Comparison of ENCODE assay signal across 22 cellular contexts in genomic region chr11:94762995-94763394, GRCh38.
"Had no signal": no experiment of that assay in that cellular context is flagged by ENCODE, and none has a peak within 500 bp of the region (broad histone marks: within the 10 kb centered on the region; RNA-seq: fewer than 3 reads in every experiment).

No MANE protein-coding gene starts in this region.

- H3K4me3 ChIP-seq: coronary artery, left ventricle myocardium inferior, lung, right atrium auricular region, spleen, thoracic aorta, transverse colon, uterus had no signal

- H3K36me3 Mint-ChIP-seq: naive thymus-derived CD8-positive, alpha-beta T cell; stimulated activated memory B cell treated with anti-CD40 and anti-IgM and Interleukin-4, amounts not matched to agents 10 μg/mL and 1 μg/mL and 100 μg/mL, for 72 hours had no signal

- DNase-seq: caudate nucleus; effector CD4-positive, alpha-beta T cell; endodermal cell; glutamatergic neuron; left ventricle myocardium inferior; mesenchymal stem cell; naive thymus-derived CD8-positive, alpha-beta T cell; posterior cingulate gyrus; spleen; stimulated activated CD4-positive, alpha-beta T cell treated with anti-CD3 and anti-CD28 coated beads, Interleukin-15, amount 100 ng/mL, for 24 hours; stimulated activated CD4-positive, alpha-beta T cell treated with anti-CD3 and anti-CD28 coated beads, Interleukin-1b, Interleukin-23, amount 100 ng/mL, for 48 hours; stimulated activated CD4-positive, alpha-beta T cell treated with anti-CD3 and anti-CD28 coated beads, Interleukin-4, amount 100 ng/mL, for 24 hours; substantia nigra; transverse colon; uterus had no signal

- H3K27me3 Mint-ChIP-seq: stimulated activated memory B cell treated with anti-CD40 and anti-IgM and Interleukin-4, amounts not matched to agents 10 μg/mL and 1 μg/mL and 100 μg/mL, for 72 hours had no signal

- ATAC-seq: naive thymus-derived CD8-positive, alpha-beta T cell; stimulated activated memory B cell treated with anti-CD40 and anti-IgM and Interleukin-4, amounts not matched to agents 10 μg/mL and 1 μg/mL and 100 μg/mL, for 72 hours had no signal

- H3K9me3 Mint-ChIP-seq: endodermal cell; naive thymus-derived CD8-positive, alpha-beta T cell; stimulated activated memory B cell treated with anti-CD40 and anti-IgM and Interleukin-4, amounts not matched to agents 10 μg/mL and 1 μg/mL and 100 μg/mL, for 72 hours; stimulated activated naive CD8-positive, alpha-beta T cell treated with anti-CD3 and anti-CD28 coated beads, Interleukin-15, Interleukin-2, amounts not matched to agents 100 ng/mL and 50 ng/mL, for 24 hours had no signal

- H3K9me3 ChIP-seq: left ventricle myocardium inferior, neutrophil, right atrium auricular region, spleen, thoracic aorta, transverse colon, uterus had no signal

- H3K4me1 ChIP-seq: transverse colon had no signal

- H3K4me3 Mint-ChIP-seq: endodermal cell; naive thymus-derived CD8-positive, alpha-beta T cell; stimulated activated memory B cell treated with anti-CD40 and anti-IgM and Interleukin-4, amounts not matched to agents 10 μg/mL and 1 μg/mL and 100 μg/mL, for 72 hours; stimulated activated naive CD8-positive, alpha-beta T cell treated with anti-CD3 and anti-CD28 coated beads, Interleukin-15, Interleukin-2, amounts not matched to agents 100 ng/mL and 50 ng/mL, for 24 hours had no signal

- H3K27ac ChIP-seq: coronary artery, left ventricle myocardium inferior, neutrophil, right atrium auricular region, spleen, thoracic aorta, transverse colon, uterus had no signal

- H3K27ac Mint-ChIP-seq: endodermal cell; naive thymus-derived CD8-positive, alpha-beta T cell; stimulated activated memory B cell treated with anti-CD40 and anti-IgM and Interleukin-4, amounts not matched to agents 10 μg/mL and 1 μg/mL and 100 μg/mL, for 72 hours; stimulated activated naive CD8-positive, alpha-beta T cell treated with anti-CD3 and anti-CD28 coated beads, Interleukin-15, Interleukin-2, amounts not matched to agents 100 ng/mL and 50 ng/mL, for 24 hours had no signal

- H3K36me3 ChIP-seq: left ventricle myocardium inferior, neutrophil, right atrium auricular region, spleen, thoracic aorta, transverse colon, uterus had no signal

- H3K27me3 ChIP-seq: right atrium auricular region, uterus had no signal
